31 cellular contexts compared by ENCODE assay signal in the genomic region with DNA sequence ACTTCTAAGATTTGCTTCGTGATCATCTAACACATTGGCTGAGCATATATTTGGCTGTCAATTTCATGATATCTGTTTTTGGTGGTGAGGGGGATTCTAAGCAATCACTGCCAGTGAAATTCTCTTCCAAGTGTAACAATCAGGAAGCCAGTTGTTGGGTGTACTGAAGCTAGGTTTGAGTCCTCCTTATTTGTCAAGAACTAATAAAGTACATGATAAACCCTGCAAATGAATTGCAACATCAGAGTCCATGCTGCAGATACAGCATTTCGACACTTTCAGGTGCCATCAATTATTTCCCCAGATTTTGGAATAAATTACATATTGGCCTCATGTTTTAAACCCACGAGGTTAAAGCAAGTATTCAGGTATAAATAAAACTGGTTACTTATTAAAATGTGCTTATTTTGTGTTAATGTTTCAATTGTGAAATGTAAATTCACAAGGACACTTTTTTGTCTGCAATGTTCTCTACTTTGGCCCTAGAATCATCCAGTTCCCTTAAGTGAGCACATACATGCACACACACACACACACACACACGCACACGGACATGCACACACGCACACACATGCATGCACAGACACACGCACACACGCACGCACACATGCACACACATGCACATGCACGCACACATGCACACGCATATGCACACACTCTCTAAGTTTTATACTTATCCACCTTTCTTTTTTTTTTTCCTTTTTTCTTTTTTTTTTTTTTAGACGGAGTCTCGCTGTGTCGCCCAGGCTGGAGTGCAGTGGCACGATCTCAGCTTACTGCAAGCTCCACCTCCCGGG.
"Had no signal": no experiment of that assay in that cellular context is flagged by ENCODE, and none has a peak within 500 bp of the region (broad histone marks: within the 10 kb centered on the region; RNA-seq: fewer than 3 reads in every experiment).

No MANE protein-coding gene starts in this region.

- H3K9me3 Mint-ChIP-seq: activated CD4-positive, alpha-beta memory T cell treated with anti-CD3 and anti-CD28 coated beads, Interleukin-2, amount 10 ng/mL, durations not matched to agents 7 days and 5 days; activated CD4-positive, alpha-beta T cell treated with anti-CD3 and anti-CD28 coated beads, Interleukin-2, amount 10 ng/mL, durations not matched to agents 7 days and 5 days; activated naive CD4-positive, alpha-beta T cell treated with anti-CD3 and anti-CD28 coated beads, Interleukin-2, amount 50 U/mL, for 72 hours; activated T-cell treated with anti-CD3 and anti-CD28 coated beads, Interleukin-2, amount 50 U/mL, for 4 hours; activated T-helper 2 cell treated with anti-CD3 and anti-CD28 coated beads, Interferon-gamma antibody, Interleukin-2, Interleukin-4, amounts not matched to agents 10 μg/mL and 5 μg/mL and 100 μg/mL, durations not matched to agents 14 hours and 24 hours and 36 hours; effector memory CD8-positive, alpha-beta T cell; natural killer cell treated with Interleukin-12 subunit alpha and Interleukin-12 subunit beta and Interleukin-15 and Interleukin-18, amount 100 ng/mL, for 72 hours; stimulated activated naive CD8-positive, alpha-beta T cell treated with anti-CD3 and anti-CD28 coated beads, Interleukin-15, amount 100 ng/mL, for 72 hours; WTC11 had no signal

- H3K4me1 ChIP-seq: foreskin keratinocyte, heart right ventricle, sigmoid colon, upper lobe of left lung had no signal

- H3K27ac Mint-ChIP-seq: activated CD4-positive, alpha-beta memory T cell treated with anti-CD3 and anti-CD28 coated beads, Interleukin-2, amount 10 ng/mL, durations not matched to agents 7 days and 5 days; activated CD4-positive, alpha-beta T cell treated with anti-CD3 and anti-CD28 coated beads, Interleukin-2, amount 10 ng/mL, durations not matched to agents 7 days and 5 days; activated naive CD4-positive, alpha-beta T cell treated with anti-CD3 and anti-CD28 coated beads, Interleukin-2, amount 50 U/mL, for 72 hours; activated T-helper 2 cell treated with anti-CD3 and anti-CD28 coated beads, Interferon-gamma antibody, Interleukin-2, Interleukin-4, amounts not matched to agents 10 μg/mL and 5 μg/mL and 100 μg/mL, durations not matched to agents 14 hours and 24 hours and 36 hours; effector memory CD8-positive, alpha-beta T cell; natural killer cell treated with Interleukin-12 subunit alpha and Interleukin-12 subunit beta and Interleukin-15 and Interleukin-18, amount 100 ng/mL, for 72 hours; stimulated activated memory B cell treated with anti-CD40 and anti-IgM and Interleukin-4, amounts not matched to agents 10 μg/mL and 1 μg/mL and 100 μg/mL, for 72 hours; stimulated activated naive CD8-positive, alpha-beta T cell treated with anti-CD3 and anti-CD28 coated beads, Interleukin-15, amount 100 ng/mL, for 72 hours; T-helper 17 cell; WTC11 had no signal

- H3K9me3 ChIP-seq: heart right ventricle, sigmoid colon, upper lobe of left lung had no signal

- H3K4me3 Mint-ChIP-seq: activated CD4-positive, alpha-beta memory T cell treated with anti-CD3 and anti-CD28 coated beads, Interleukin-2, amount 10 ng/mL, durations not matched to agents 7 days and 5 days; activated CD4-positive, alpha-beta T cell treated with anti-CD3 and anti-CD28 coated beads, Interleukin-2, amount 10 ng/mL, durations not matched to agents 7 days and 5 days; activated T-cell treated with anti-CD3 and anti-CD28 coated beads, Interleukin-2, amount 50 U/mL, for 4 hours; effector memory CD8-positive, alpha-beta T cell; natural killer cell treated with Interleukin-12 subunit alpha and Interleukin-12 subunit beta and Interleukin-15 and Interleukin-18, amount 100 ng/mL, for 72 hours; stimulated activated memory B cell treated with anti-CD40 and anti-IgM and Interleukin-4, amounts not matched to agents 10 μg/mL and 1 μg/mL and 100 μg/mL, for 72 hours; stimulated activated naive CD8-positive, alpha-beta T cell treated with anti-CD3 and anti-CD28 coated beads, Interleukin-15, amount 100 ng/mL, for 72 hours; T-helper 17 cell; WTC11 had no signal

- H3K27me3 ChIP-seq: foreskin keratinocyte, heart right ventricle, sigmoid colon, upper lobe of left lung had no signal

- H3K36me3 ChIP-seq: heart right ventricle, sigmoid colon, upper lobe of left lung had no signal

- DNase-seq: activated CD4-positive, alpha-beta memory T cell treated with anti-CD3 and anti-CD28 coated beads, Interleukin-2, amount 10 ng/mL, durations not matched to agents 7 days and 5 days; activated CD4-positive, alpha-beta T cell treated with anti-CD3 and anti-CD28 coated beads for 1 hour; activated CD4-positive, alpha-beta T cell treated with anti-CD3 and anti-CD28 coated beads, Interleukin-2, amount 10 ng/mL, durations not matched to agents 7 days and 5 days; activated CD8-positive, alpha-beta memory T cell treated with anti-CD3 and anti-CD28 coated beads, Interleukin-2, amount 50 U/mL, for 48 hours; activated naive CD4-positive, alpha-beta T cell; activated T-cell treated with anti-CD3 and anti-CD28 coated beads, Interleukin-2, amount 50 U/mL, for 4 hours; aorta; effector memory CD8-positive, alpha-beta T cell; erythroblast; foreskin keratinocyte; heart right ventricle; kidney glomerular epithelial cell; mesendoderm; sigmoid colon; stimulated activated CD4-positive, alpha-beta T cell treated with anti-CD3 and anti-CD28 coated beads, Interleukin-1b, Interleukin-23, amount 100 ng/mL, for 48 hours; stimulated activated CD4-positive, alpha-beta T cell treated with anti-CD3 and anti-CD28 coated beads, Interleukin-4, amount 100 ng/mL, for 4 hours; stimulated activated CD8-positive, alpha-beta memory T cell treated with anti-CD3 and anti-CD28 coated beads, Interleukin-4, amount 100 ng/mL, for 48 hours; stimulated activated naive CD8-positive, alpha-beta T cell treated with anti-CD3 and anti-CD28 coated beads, Interleukin-15, amount 100 ng/mL, for 72 hours; substantia nigra; T-helper 17 cell had no signal

- ATAC-seq: activated naive CD4-positive, alpha-beta T cell treated with anti-CD3 and anti-CD28 coated beads, Interleukin-2, amount 50 U/mL, for 72 hours; activated T-cell treated with anti-CD3 and anti-CD28 coated beads, Interleukin-2, amount 50 U/mL, for 4 hours; effector memory CD8-positive, alpha-beta T cell; foreskin keratinocyte; left lobe of liver; natural killer cell treated with Interleukin-12 subunit alpha and Interleukin-12 subunit beta and Interleukin-15 and Interleukin-18, amount 100 ng/mL, for 72 hours; stimulated activated memory B cell treated with anti-CD40 and anti-IgM and Interleukin-4, amounts not matched to agents 10 μg/mL and 1 μg/mL and 100 μg/mL, for 72 hours; stimulated activated naive CD8-positive, alpha-beta T cell treated with anti-CD3 and anti-CD28 coated beads, Interleukin-15, amount 100 ng/mL, for 72 hours; T-helper 17 cell had no signal

- H3K4me2 ChIP-seq: smooth muscle cell had no signal

- H3K4me3 ChIP-seq: coronary artery, heart right ventricle, lung, sigmoid colon, smooth muscle cell, upper lobe of left lung had no signal

- H3K36me3 Mint-ChIP-seq: activated naive CD4-positive, alpha-beta T cell treated with anti-CD3 and anti-CD28 coated beads, Interleukin-2, amount 50 U/mL, for 72 hours; brain; natural killer cell treated with Interleukin-12 subunit alpha and Interleukin-12 subunit beta and Interleukin-15 and Interleukin-18, amount 100 ng/mL, for 72 hours; stimulated activated memory B cell treated with anti-CD40 and anti-IgM and Interleukin-4, amounts not matched to agents 10 μg/mL and 1 μg/mL and 100 μg/mL, for 72 hours; WTC11 had no signal

- H3K27me3 Mint-ChIP-seq: activated CD4-positive, alpha-beta memory T cell treated with anti-CD3 and anti-CD28 coated beads, Interleukin-2, amount 10 ng/mL, durations not matched to agents 7 days and 5 days; activated CD4-positive, alpha-beta T cell treated with anti-CD3 and anti-CD28 coated beads, Interleukin-2, amount 10 ng/mL, durations not matched to agents 7 days and 5 days; brain; effector memory CD8-positive, alpha-beta T cell; stimulated activated memory B cell treated with anti-CD40 and anti-IgM and Interleukin-4, amounts not matched to agents 10 μg/mL and 1 μg/mL and 100 μg/mL, for 72 hours; stimulated activated naive CD8-positive, alpha-beta T cell treated with anti-CD3 and anti-CD28 coated beads, Interleukin-15, amount 100 ng/mL, for 72 hours; T-helper 17 cell had no signal

- H3K4me1 Mint-ChIP-seq: activated CD4-positive, alpha-beta memory T cell treated with anti-CD3 and anti-CD28 coated beads, Interleukin-2, amount 10 ng/mL, durations not matched to agents 7 days and 5 days; activated CD4-positive, alpha-beta T cell treated with anti-CD3 and anti-CD28 coated beads, Interleukin-2, amount 10 ng/mL, durations not matched to agents 7 days and 5 days; stimulated activated memory B cell treated with anti-CD40 and anti-IgM and Interleukin-4, amounts not matched to agents 10 μg/mL and 1 μg/mL and 100 μg/mL, for 72 hours; stimulated activated naive CD8-positive, alpha-beta T cell treated with anti-CD3 and anti-CD28 coated beads, Interleukin-15, amount 100 ng/mL, for 72 hours; T-helper 17 cell had no signal

- H3K27ac ChIP-seq: coronary artery, foreskin keratinocyte, heart right ventricle, sigmoid colon, upper lobe of left lung had no signal
